In genomic region chr17:19145471-19145870, GRCh38 we compare ENCODE assay signal across 1 cellular context. TPM values are rescaled to one million over a fixed set of nuclear protein-coding genes. Genes with fewer than 3 reads are reported as not detected.
"Had no signal": no experiment of that assay in that cellular context is flagged by ENCODE, and none has a peak within 500 bp of the region (broad histone marks: within the 10 kb centered on the region; RNA-seq: fewer than 3 reads in every experiment).

No MANE protein-coding gene starts in this region.

RNA-seq across cellular contexts. Expression of gene GRAPL, which starts 18.1 kb away (rescaled TPM):
- total RNA-seq: G401 had no signal
